ENCODE assay signal across 32 cellular contexts in the genomic region with DNA sequence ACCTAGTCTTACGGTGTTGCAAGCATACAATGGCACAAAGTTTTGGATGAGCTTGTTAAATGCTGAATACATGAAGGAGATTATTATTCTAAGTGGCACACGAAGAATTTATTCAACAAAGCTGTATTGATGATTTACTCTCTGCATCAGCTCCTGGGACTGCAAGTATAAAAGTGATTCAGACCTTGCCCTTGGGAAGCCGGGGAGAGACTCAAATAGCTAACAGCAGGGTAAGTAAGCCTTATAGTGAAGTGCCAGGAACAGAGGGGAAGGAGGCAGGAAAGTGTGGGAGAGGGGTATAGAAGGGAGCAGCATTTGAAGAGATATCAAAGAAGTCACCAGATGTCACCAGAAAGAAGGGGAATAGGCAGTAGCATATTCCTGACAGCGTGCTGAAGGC.
DNase-seq lines count a peak whose midpoint lies in the region; ATAC-seq, FAIRE-seq and TF ChIP-seq lines count a peak whose summit lies in the region.
"Had no signal": no experiment of that assay in that cellular context is flagged by ENCODE, and none has a peak within 500 bp of the region (broad histone marks: within the 10 kb centered on the region; RNA-seq: fewer than 3 reads in every experiment).

No MANE protein-coding gene starts in this region.

- peaks cover 5% of the 10 kb centered on the region for H3K36me3 Mint-ChIP-seq in astrocyte (ENCODE audit: low read depth, unreplicated experiment)
- H3K36me3 Mint-ChIP-seq: natural killer cell, T-cell had no signal

- no peak overlapping the region for H2BK5ac ChIP-seq in trophoblast cell (ENCODE audit: low read depth, low read length, poor library complexity)

- H3K79me2 ChIP-seq in SK-N-SH (ENCODE audit: insufficient read depth): 0 out of 2 replicates have a peak, but pooled peaks cover 2% of the 10 kb centered on the region
- no peaks in the 10 kb centered on the region for H3K79me2 ChIP-seq in astrocyte (ENCODE audit: insufficient read depth, low read length)
- H3K79me2 ChIP-seq in keratinocyte (ENCODE audit: control insufficient read depth, insufficient read depth, low read length): no peaks in the 10 kb centered on the region
- no peaks in the 10 kb centered on the region for H3K79me2 ChIP-seq in trophoblast cell (ENCODE audit: control insufficient read depth, insufficient read depth, low read length, poor library complexity)

- no peak for TF ChIP-seq EP300 in SK-N-SH (IDR thresholded peaks at IDR 0.05; ENCODE audit: borderline replicate concordance in 1 of 2, low read depth in 1 of 2, low read length in 1 of 2)

- no peak overlapping the region for H2BK120ac ChIP-seq in trophoblast cell (ENCODE audit: insufficient read depth, low read length, poor library complexity)

- H3K27ac ChIP-seq in SK-N-SH (ENCODE audit: low read depth in 2 of 2, low read length in 1 of 2): peak overlapping the region in 1 of 2 experiments; percentile 100; a peak in 2 of 4 replicates
- H3K27ac ChIP-seq in astrocyte (ENCODE audit: low read depth, low read length): no peak overlapping the region
- H3K27ac ChIP-seq in keratinocyte (ENCODE audit: control insufficient read depth, insufficient read depth, low read length): no peak overlapping the region
- H3K27ac ChIP-seq in tibial artery: peak overlapping the region; percentile 40 to 45
- H3K27ac ChIP-seq in trophoblast cell (ENCODE audit: low read depth, low read length): no peak overlapping the region
- H3K27ac ChIP-seq: 22Rv1, left ventricle myocardium inferior, pancreas, PC-9, transverse colon had no signal

- H3K9me2 ChIP-seq in SK-N-SH: no peaks in the 10 kb centered on the region

- CTCF ChIA-PET in SK-N-SH (lab: Yijun Ruan, JAX): interaction anchor here (0.7 to 3.5 kb wide), 6 partner anchors 17 to 207 kb away, joined by 3 to 19 read pairs (median 4); no protein-coding TSS in a partner anchor

- peak; percentile 62 for FAIRE-seq in astrocyte (lab: Jason Lieb, UNC)
- FAIRE-seq in keratinocyte (lab: Jason Lieb, UNC): peak; percentile 23
- FAIRE-seq: GM12878, H54, pancreas had no signal

- H3K4me1 Mint-ChIP-seq in astrocyte (ENCODE audit: low read depth, unreplicated experiment): peaks cover 11% of the 10 kb centered on the region
- H3K4me1 Mint-ChIP-seq: B cell; central memory CD8-positive, alpha-beta T cell; natural killer cell; T-cell had no signal

- no peak overlapping the region for H3K4ac ChIP-seq in trophoblast cell (ENCODE audit: low read depth, low read length)

- H3K4me3 ChIP-seq in SK-N-SH (ENCODE audit: low read depth in 2 of 2, low read length in 1 of 2) (peak overlapping the region in 1 of 2 experiments; percentile 4; a peak in 1 of 4 replicates), astrocyte (ENCODE audit: insufficient read depth, low read depth, low read length) (no peak overlapping the region), keratinocyte (ENCODE audit: control insufficient read depth in 2 of 3, extremely low read depth in 1 of 3, insufficient read depth in 2 of 3, low read depth in 1 of 3, low read length in 3 of 3) (no peak overlapping the region), tibial artery (no peak overlapping the region), trophoblast cell (ENCODE audit: low read depth, low read length) (no peak overlapping the region)
- H3K4me3 ChIP-seq: GM12878, left ventricle myocardium inferior, pancreas, PC-9, transverse colon had no signal

- H3F3A ChIP-seq in SK-N-SH (replicated peaks; ENCODE audit: insufficient read depth): peaks cover 40% of the 10 kb centered on the region

- H3K23ac ChIP-seq in trophoblast cell (ENCODE audit: low read length): no peak overlapping the region

- H3K36me3 ChIP-seq in SK-N-SH (replicated peaks in 1 of 2; ENCODE audit: control insufficient read depth in 1 of 2, insufficient read depth in 2 of 2, low read length in 1 of 2) (no peaks in the 10 kb centered on the region), astrocyte (ENCODE audit: insufficient read depth, low read length) (no peaks in the 10 kb centered on the region), keratinocyte (ENCODE audit: control insufficient read depth in 2 of 2, extremely low read depth in 1 of 2, insufficient read depth in 2 of 2, low read length in 2 of 2) (no peaks in the 10 kb centered on the region), tibial artery (no peaks in the 10 kb centered on the region), trophoblast cell (ENCODE audit: control insufficient read depth in 1 of 2, insufficient read depth in 2 of 2, low read length in 2 of 2) (no peaks in the 10 kb centered on the region)
- H3K36me3 ChIP-seq: left ventricle myocardium inferior, pancreas, transverse colon had no signal

- TF ChIP-seq RAD21 in SK-N-SH (IDR thresholded peaks at IDR 0.05; ENCODE audit: low read length): no peak

- H3K27me3 ChIP-seq in SK-N-SH (ENCODE audit: insufficient read depth) (no peaks in the 10 kb centered on the region), astrocyte (ENCODE audit: insufficient read depth, low read length) (no peaks in the 10 kb centered on the region), keratinocyte (ENCODE audit: control insufficient read depth, extremely low read depth, insufficient read depth, low read length) (no peaks in the 10 kb centered on the region), tibial artery (no peaks in the 10 kb centered on the region), trophoblast cell (ENCODE audit: insufficient read depth, low read length) (no peaks in the 10 kb centered on the region)
- H3K27me3 ChIP-seq: pancreas, transverse colon had no signal

- no peak overlapping the region for H4K12ac ChIP-seq in trophoblast cell (ENCODE audit: low read depth, low read length)

- no peak for TF ChIP-seq CTCF in SK-N-SH (IDR thresholded peaks at IDR 0.05)
- no peak for TF ChIP-seq CTCF in astrocyte (IDR thresholded peaks at IDR 0.05; ENCODE audit: insufficient read depth, low read depth, low read length)
- TF ChIP-seq CTCF in keratinocyte (optimal IDR thresholded peaks at IDR 0.05 in 1 of 3, IDR thresholded peaks at IDR 0.05 in 1 of 3, conservative IDR thresholded peaks at IDR 0.05 in 1 of 3; ENCODE audit: extremely low read depth in 1 of 3, insufficient read depth in 2 of 3, low read length in 3 of 3): no peak
- TF ChIP-seq CTCF in tibial artery (IDR thresholded peaks at IDR 0.05): no peak

- H4K20me1 ChIP-seq in SK-N-SH (ENCODE audit: insufficient read depth) (no peaks in the 10 kb centered on the region), astrocyte (ENCODE audit: insufficient read depth, low read length) (no peaks in the 10 kb centered on the region), keratinocyte (ENCODE audit: control insufficient read depth, extremely low read depth, insufficient read depth, low read length) (no peaks in the 10 kb centered on the region)

- H2AFZ ChIP-seq in SK-N-SH (ENCODE audit: low read depth) (no peak overlapping the region), astrocyte (ENCODE audit: low read depth, low read length) (peak overlapping the region; percentile 28), keratinocyte (ENCODE audit: control insufficient read depth, low read length) (no peak overlapping the region), trophoblast cell (ENCODE audit: insufficient read depth, low read length, poor library complexity) (no peak overlapping the region)
- H2AFZ ChIP-seq: PC-9 had no signal

- H3K9me3 ChIP-seq in SK-N-SH (no peaks in the 10 kb centered on the region), astrocyte (ENCODE audit: insufficient read depth, low read depth, low read length) (no peaks in the 10 kb centered on the region), keratinocyte (ENCODE audit: control insufficient read depth, low read depth, low read length) (no peaks in the 10 kb centered on the region), tibial artery (no peaks in the 10 kb centered on the region), trophoblast cell (ENCODE audit: insufficient read depth, low read depth, low read length) (no peaks in the 10 kb centered on the region)
- H3K9me3 ChIP-seq: Caco-2, left ventricle myocardium inferior, pancreas, transverse colon had no signal

- no peak overlapping the region for H2AK5ac ChIP-seq in trophoblast cell (ENCODE audit: low read length)

- H3K14ac ChIP-seq in trophoblast cell (ENCODE audit: low read length): no peak overlapping the region

- 79% methylated on average over 4 of the region's 4 CpGs for WGBS in SK-N-SH (ENCODE audit: low lambda C conversion rate)
- no CpG with 5 or more reads among the region's 4 CpGs for WGBS in trophoblast cell (ENCODE audit: extremely low coverage, insufficient coverage, insufficient read length)

- peak overlapping the region; percentile 17 for H3K9ac ChIP-seq in SK-N-SH
- peak overlapping the region; percentile 7 for H3K9ac ChIP-seq in astrocyte (ENCODE audit: low read length)
- H3K9ac ChIP-seq in keratinocyte (ENCODE audit: control insufficient read depth, extremely low read depth, insufficient read depth, low read length): no peak overlapping the region
- H3K9ac ChIP-seq in trophoblast cell (ENCODE audit: low read length): no peak overlapping the region

- H4K8ac ChIP-seq in trophoblast cell (ENCODE audit: low read depth, low read length): no peak overlapping the region

- no peak overlapping the region for H3K4me3 Mint-ChIP-seq in astrocyte (ENCODE audit: unreplicated experiment)
- H3K4me3 Mint-ChIP-seq: B cell; central memory CD8-positive, alpha-beta T cell; natural killer cell; stimulated activated naive CD8-positive, alpha-beta T cell treated with anti-CD3 and anti-CD28 coated beads, Interleukin-15, Interleukin-2, amounts not matched to agents 100 ng/mL and 50 ng/mL, for 24 hours; T-cell had no signal

- peaks cover 2% of the 10 kb centered on the region for H3K9me3 Mint-ChIP-seq in astrocyte (ENCODE audit: unreplicated experiment)
- H3K9me3 Mint-ChIP-seq: central memory CD8-positive, alpha-beta T cell; natural killer cell; stimulated activated naive CD8-positive, alpha-beta T cell treated with anti-CD3 and anti-CD28 coated beads, Interleukin-15, Interleukin-2, amounts not matched to agents 100 ng/mL and 50 ng/mL, for 24 hours; T-cell had no signal

- no peak overlapping the region for H3K27ac Mint-ChIP-seq in astrocyte (ENCODE audit: unreplicated experiment)
- H3K27ac Mint-ChIP-seq: B cell; natural killer cell; stimulated activated naive CD8-positive, alpha-beta T cell treated with anti-CD3 and anti-CD28 coated beads, Interleukin-15, Interleukin-2, amounts not matched to agents 100 ng/mL and 50 ng/mL, for 24 hours; T-cell had no signal

- POLR2A ChIA-PET in SK-N-SH (lab: Yijun Ruan, JAX): no interaction called here

- H3K4me2 ChIP-seq in SK-N-SH (peak overlapping the region; percentile 46; the same call in 1 of the 2 replicates), astrocyte (ENCODE audit: low read length) (no peak overlapping the region), keratinocyte (ENCODE audit: control insufficient read depth, extremely low read depth, insufficient read depth, low read depth, low read length) (no peak overlapping the region), trophoblast cell (ENCODE audit: low read length) (no peak overlapping the region)
- H3K4me2 ChIP-seq: PC-9 had no signal

- no peak for ATAC-seq in SK-N-SH treated with all-trans-retinoic acid at 6 μM for 48 hours
- ATAC-seq: GM12878, natural killer cell, pancreas, T-cell had no signal

- H3K9me1 ChIP-seq in keratinocyte (ENCODE audit: control insufficient read depth, extremely low read depth, insufficient read depth, low read length): no peaks in the 10 kb centered on the region

- no peaks in the 10 kb centered on the region for H3K79me1 ChIP-seq in trophoblast cell (ENCODE audit: low read length)

- peaks cover 24% of the 10 kb centered on the region for H3K27me3 Mint-ChIP-seq in astrocyte (ENCODE audit: low read depth, unreplicated experiment)

- intact Hi-C loops in tibial artery (cut with DNase I; ENCODE audit: low total_unique reads): no loop called here

- no peak overlapping the region for H4K91ac ChIP-seq in trophoblast cell (ENCODE audit: low read depth, low read length)

- H3K4me1 ChIP-seq in SK-N-SH (ENCODE audit: control insufficient read depth in 1 of 2, insufficient read depth in 2 of 2, low read depth in 1 of 2, low read length in 1 of 2): peaks cover 9 to 67% of the 10 kb centered on the region in 2 experiments; a peak in 3 of 4 replicates
- H3K4me1 ChIP-seq in astrocyte (ENCODE audit: insufficient read depth, low read length): peaks cover 38% of the 10 kb centered on the region
- H3K4me1 ChIP-seq in keratinocyte (ENCODE audit: control insufficient read depth, extremely low read depth, insufficient read depth, low read length): peaks cover 31% of the 10 kb centered on the region
- H3K4me1 ChIP-seq in tibial artery: peaks cover 0 to 58% (median 24%) of the 10 kb centered on the region in 4 donors
- no peaks in the 10 kb centered on the region for H3K4me1 ChIP-seq in trophoblast cell (ENCODE audit: control insufficient read depth in 1 of 2, insufficient read depth in 2 of 2, low read length in 2 of 2)
- H3K4me1 ChIP-seq: Caco-2, pancreas had no signal

- no peak overlapping the region for H3K18ac ChIP-seq in trophoblast cell (ENCODE audit: low read length)

- H2BK12ac ChIP-seq in trophoblast cell (ENCODE audit: low read length): no peak overlapping the region

- DNase-seq in SK-N-SH (no peak), astrocyte (ENCODE audit: low read depth) (no peak), keratinocyte (ENCODE audit: low read depth, low spot score) (no peak), tibial artery (no peak), hepatic stellate cell (ENCODE audit: low spot score) (no peak), trophoblast cell (no peak)
- DNase-seq in stimulated activated CD4-positive, alpha-beta T cell treated with anti-CD3 and anti-CD28 coated beads, Interleukin-1b, Interleukin-23, amount 100 ng/mL, for 48 hours: no peak
- DNase-seq: activated naive CD4-positive, alpha-beta T cell; amygdala; Caco-2; dermis blood vessel endothelial cell; DMS79 treated with DMSO at 0.1 percent for 48 hours; left ventricle myocardium inferior; midbrain; MV-4-11; natural killer cell; NCI-H2171; NCI-H524 treated with DMSO at 0.1 percent for 48 hours; NK-92 treated with Interleukin-12 subunit alpha and Interleukin-12 subunit beta, amount 100 ng/mL, for 24 hours; pancreas; PC-9; right cardiac atrium; SHP77 treated with DMSO at 0.1 percent for 48 hours; T-cell; transverse colon had no signal

- dilution Hi-C loops in keratinocyte (cut with MboI; ENCODE audit: extremely low pct_ligation_motif_present, low sequenced_read_pairs): no loop called here

Comparison
In these comparisons a context has a peak if more than half of its experiments do, and no peak if none do; other contexts are left out.
1. H3K27ac ChIP-seq: peak in tibial artery (2 of 2); none in astrocyte (single experiment), keratinocyte (single experiment) and trophoblast cell (single experiment).
2. H3K9ac ChIP-seq: peak in SK-N-SH (single experiment) and astrocyte (single experiment); none in keratinocyte (single experiment) and trophoblast cell (single experiment).